In genomic region chr17:68445671-68446070, GRCh38 we compare ENCODE assay signal across 27 cellular contexts.
"Had no signal": no experiment of that assay in that cellular context is flagged by ENCODE, and none has a peak within 500 bp of the region (broad histone marks: within the 10 kb centered on the region; RNA-seq: fewer than 3 reads in every experiment).

No MANE protein-coding gene starts in this region.

- H3K9me3 Mint-ChIP-seq: activated CD4-positive, alpha-beta T cell treated with anti-CD3 and anti-CD28 coated beads, Interleukin-2, amount 10 ng/mL, durations not matched to agents 7 days and 5 days; activated CD8-positive, alpha-beta T cell treated with anti-CD3 and anti-CD28 coated beads for 36 hours; activated naive CD4-positive, alpha-beta T cell treated with anti-CD3 and anti-CD28 coated beads, Interleukin-2, amount 50 U/mL, for 72 hours; activated T-helper 1 cell treated with anti-CD3 and anti-CD28 coated beads, Interleukin-12 subunit alpha, Interleukin-12 subunit beta, Interleukin-2, Interleukin-4 antibody, amounts not matched to agents 30 ng/mL and 10 ng/mL and 1 ng/mL, durations not matched to agents 14 hours and 24 hours and 36 hours; central memory CD8-positive, alpha-beta T cell; effector memory CD8-positive, alpha-beta T cell; naive thymus-derived CD8-positive, alpha-beta T cell; T-helper 2 cell treated with Interferon-gamma antibody and Interleukin-4, amounts not matched to agents 5 μg/mL and 100 μg/mL, for 36 hours had no signal

- DNase-seq: activated CD4-positive, alpha-beta T cell treated with anti-CD3 and anti-CD28 coated beads, Interleukin-2, amount 10 ng/mL, durations not matched to agents 7 days and 5 days; activated CD4-positive, CD25-positive, alpha-beta regulatory T cell treated with anti-CD3 and anti-CD28 coated beads, Interleukin-2, amount 50 U/mL, for 72 hours; activated CD8-positive, alpha-beta memory T cell treated with anti-CD3 and anti-CD28 coated beads, Interleukin-2, amount 10 ng/mL, durations not matched to agents 7 days and 5 days; activated CD8-positive, alpha-beta T cell treated with anti-CD3 and anti-CD28 coated beads for 36 hours; activated gamma-delta T cell; activated T-cell treated with anti-CD3 and anti-CD28 coated beads for 4 hours; colonic mucosa; dorsolateral prefrontal cortex; effector memory CD8-positive, alpha-beta T cell; head of caudate nucleus; kidney; naive thymus-derived CD8-positive, alpha-beta T cell; nucleus accumbens; stimulated activated CD4-positive, alpha-beta T cell treated with anti-CD3 and anti-CD28 coated beads, Interleukin-4, amount 100 ng/mL, for 24 hours; stimulated activated naive CD8-positive, alpha-beta T cell treated with anti-CD3 and anti-CD28 coated beads, Interleukin-15, Interleukin-2, amounts not matched to agents 100 U/mL and 50 U/mL, for 24 hours; SW 1271; thyroid gland had no signal

- H3K36me3 Mint-ChIP-seq: activated naive CD4-positive, alpha-beta T cell treated with anti-CD3 and anti-CD28 coated beads, Interleukin-2, amount 50 U/mL, for 72 hours had no signal

- H3K27me3 ChIP-seq: colonic mucosa, dorsolateral prefrontal cortex, esophagus muscularis mucosa, thyroid gland had no signal

- ATAC-seq: activated CD8-positive, alpha-beta memory T cell treated with anti-CD3 and anti-CD28 coated beads, Interleukin-2, amount 10 ng/mL, durations not matched to agents 7 days and 5 days; activated CD8-positive, alpha-beta T cell treated with anti-CD3 and anti-CD28 coated beads for 36 hours; activated naive CD4-positive, alpha-beta T cell treated with anti-CD3 and anti-CD28 coated beads, Interleukin-2, amount 50 U/mL, for 72 hours; effector memory CD8-positive, alpha-beta T cell; left lobe of liver; naive thymus-derived CD8-positive, alpha-beta T cell; stimulated activated naive CD8-positive, alpha-beta T cell treated with anti-CD3 and anti-CD28 coated beads, Interleukin-15, Interleukin-2, amounts not matched to agents 100 U/mL and 50 U/mL, for 24 hours had no signal

- H3K4me3 Mint-ChIP-seq: activated CD4-positive, alpha-beta T cell treated with anti-CD3 and anti-CD28 coated beads, Interleukin-2, amount 10 ng/mL, durations not matched to agents 7 days and 5 days; activated CD8-positive, alpha-beta memory T cell treated with anti-CD3 and anti-CD28 coated beads, Interleukin-2, amount 10 ng/mL, durations not matched to agents 7 days and 5 days; activated CD8-positive, alpha-beta T cell treated with anti-CD3 and anti-CD28 coated beads for 36 hours; activated T-helper 1 cell treated with anti-CD3 and anti-CD28 coated beads, Interleukin-12 subunit alpha, Interleukin-12 subunit beta, Interleukin-2, Interleukin-4 antibody, amounts not matched to agents 30 ng/mL and 10 ng/mL and 1 ng/mL, durations not matched to agents 14 hours and 24 hours and 36 hours; central memory CD8-positive, alpha-beta T cell; effector memory CD8-positive, alpha-beta T cell; naive thymus-derived CD8-positive, alpha-beta T cell; T-helper 2 cell treated with Interferon-gamma antibody and Interleukin-4, amounts not matched to agents 5 μg/mL and 100 μg/mL, for 36 hours had no signal

- H3K4me1 ChIP-seq: colonic mucosa had no signal

- H3K27ac Mint-ChIP-seq: activated CD4-positive, alpha-beta T cell treated with anti-CD3 and anti-CD28 coated beads, Interleukin-2, amount 10 ng/mL, durations not matched to agents 7 days and 5 days; activated CD8-positive, alpha-beta memory T cell treated with anti-CD3 and anti-CD28 coated beads, Interleukin-2, amount 10 ng/mL, durations not matched to agents 7 days and 5 days; activated CD8-positive, alpha-beta T cell treated with anti-CD3 and anti-CD28 coated beads for 36 hours; activated T-helper 1 cell treated with anti-CD3 and anti-CD28 coated beads, Interleukin-12 subunit alpha, Interleukin-12 subunit beta, Interleukin-2, Interleukin-4 antibody, amounts not matched to agents 30 ng/mL and 10 ng/mL and 1 ng/mL, durations not matched to agents 14 hours and 24 hours and 36 hours; T-helper 2 cell treated with Interferon-gamma antibody and Interleukin-4, amounts not matched to agents 5 μg/mL and 100 μg/mL, for 36 hours had no signal

- H3K9ac ChIP-seq: parathyroid adenoma had no signal

- H3K27ac ChIP-seq: colonic mucosa, esophagus muscularis mucosa, parathyroid adenoma, SK-N-MC, thyroid gland, VCaP had no signal

- H3K27me3 Mint-ChIP-seq: activated CD4-positive, alpha-beta T cell treated with anti-CD3 and anti-CD28 coated beads, Interleukin-2, amount 10 ng/mL, durations not matched to agents 7 days and 5 days; activated CD8-positive, alpha-beta memory T cell treated with anti-CD3 and anti-CD28 coated beads, Interleukin-2, amount 10 ng/mL, durations not matched to agents 7 days and 5 days; activated CD8-positive, alpha-beta T cell treated with anti-CD3 and anti-CD28 coated beads for 36 hours; central memory CD8-positive, alpha-beta T cell; effector memory CD8-positive, alpha-beta T cell; naive thymus-derived CD8-positive, alpha-beta T cell had no signal

- H2AFZ ChIP-seq: parathyroid adenoma had no signal

- H3K9me3 ChIP-seq: colonic mucosa, esophagus muscularis mucosa, thyroid gland had no signal

- H3K4me3 ChIP-seq: colonic mucosa, dorsolateral prefrontal cortex, esophagus muscularis mucosa, lung, SK-N-MC, thyroid gland had no signal
